Comparison of ENCODE assay signal across 10 cellular contexts in genomic region chr16:67157892-67158635, GRCh38. TPM values are rescaled to one million over a fixed set of nuclear protein-coding genes. Genes with fewer than 3 reads are reported as not detected.
DNase-seq lines count a peak whose midpoint lies in the region; ATAC-seq and TF ChIP-seq lines count a peak whose summit lies in the region.
"Had no signal": no experiment of that assay in that cellular context is flagged by ENCODE, and none has a peak within 500 bp of the region (broad histone marks: within the 10 kb centered on the region; RNA-seq: fewer than 3 reads in every experiment).

No MANE protein-coding gene starts in this region.

- DNase-seq in activated T-cell treated with anti-CD3 and anti-CD28 coated beads, Interleukin-2, amount 50 U/mL, for 24 hours: no peak
- no peak for DNase-seq in activated T-cell treated with anti-CD3 and anti-CD28 coated beads for 4 hours
- no peak for DNase-seq in PC-3
- no peak for DNase-seq in effector memory CD8-positive, alpha-beta T cell
- no peak for DNase-seq in NOMO-1 (lab: John Stamatoyannopoulos, UW; ENCODE audit: unreplicated experiment in 2 of 2)

- H3K9me3 Mint-ChIP-seq in activated T-cell treated with anti-CD3 and anti-CD28 coated beads, Interleukin-2, amount 50 U/mL, for 24 hours: no peaks in the 10 kb centered on the region
- no peaks in the 10 kb centered on the region for H3K9me3 Mint-ChIP-seq in effector memory CD8-positive, alpha-beta T cell
- no peaks in the 10 kb centered on the region for H3K9me3 Mint-ChIP-seq in stimulated activated memory B cell treated with anti-CD40 and anti-IgM and Interleukin-4, amounts not matched to agents 10 μg/mL and 1 μg/mL and 100 μg/mL, for 72 hours

- intact Hi-C loops in PC-3 (cut with micrococcal nuclease): loop anchor here (5.0 kb wide), 1 partner anchor 206 kb away; no protein-coding TSS in a partner anchor

- H3K4me3 Mint-ChIP-seq in activated T-cell treated with anti-CD3 and anti-CD28 coated beads, Interleukin-2, amount 50 U/mL, for 24 hours: peak overlapping the region; percentile 90
- H3K4me3 Mint-ChIP-seq in effector memory CD8-positive, alpha-beta T cell: peak overlapping the region; percentile 79 to 87
- H3K4me3 Mint-ChIP-seq in stimulated activated memory B cell treated with anti-CD40 and anti-IgM and Interleukin-4, amounts not matched to agents 10 μg/mL and 1 μg/mL and 100 μg/mL, for 72 hours: peak overlapping the region; percentile 87

- no peak for TF ChIP-seq CTCF in PC-3 (conservative IDR thresholded peaks at IDR 0.05; ENCODE audit: low read depth, low read length)

- H3K4me1 Mint-ChIP-seq in activated T-cell treated with anti-CD3 and anti-CD28 coated beads, Interleukin-2, amount 50 U/mL, for 24 hours (ENCODE audit: low read depth): peaks cover 66% of the 10 kb centered on the region
- peaks cover 45 to 52% of the 10 kb centered on the region in 2 donors for H3K4me1 Mint-ChIP-seq in effector memory CD8-positive, alpha-beta T cell (ENCODE audit: low read depth in 2 of 2)
- H3K4me1 Mint-ChIP-seq in stimulated activated memory B cell treated with anti-CD40 and anti-IgM and Interleukin-4, amounts not matched to agents 10 μg/mL and 1 μg/mL and 100 μg/mL, for 72 hours: peaks cover 65% of the 10 kb centered on the region

- no peaks in the 10 kb centered on the region for H3K27me3 ChIP-seq in PC-3 (ENCODE audit: low read length)

- no peaks in the 10 kb centered on the region for H3K36me3 ChIP-seq in PC-3 (ENCODE audit: low read depth, low read length)
- H3K36me3 ChIP-seq: cardiac muscle cell had no signal

- no peaks in the 10 kb centered on the region for H3F3A ChIP-seq in PC-3 (ENCODE audit: low read length, unreplicated experiment)

- H3K79me2 ChIP-seq in PC-3 (ENCODE audit: low read length): no peaks in the 10 kb centered on the region

- peaks cover 22% of the 10 kb centered on the region for H3K27me3 Mint-ChIP-seq in activated T-cell treated with anti-CD3 and anti-CD28 coated beads, Interleukin-2, amount 50 U/mL, for 24 hours
- peaks cover 4 to 19% of the 10 kb centered on the region in 2 donors for H3K27me3 Mint-ChIP-seq in effector memory CD8-positive, alpha-beta T cell
- peaks cover 20% of the 10 kb centered on the region for H3K27me3 Mint-ChIP-seq in stimulated activated memory B cell treated with anti-CD40 and anti-IgM and Interleukin-4, amounts not matched to agents 10 μg/mL and 1 μg/mL and 100 μg/mL, for 72 hours

- H3K9me3 ChIP-seq in PC-3 (ENCODE audit: low read length): no peaks in the 10 kb centered on the region

- peaks cover 21% of the 10 kb centered on the region for H3K4me1 ChIP-seq in PC-3 (ENCODE audit: insufficient read depth, low read length)

- no peaks in the 10 kb centered on the region for H4K20me1 ChIP-seq in PC-3 (ENCODE audit: low read length)

- no TSS peak for BruUV-seq in PC-3 (replicated peaks; lab: Mats Ljungman, UMichigan)

- no peak for ATAC-seq in PC-3
- peak; percentile 8 for ATAC-seq in effector memory CD8-positive, alpha-beta T cell (replicated peaks)
- ATAC-seq in stimulated activated memory B cell treated with anti-CD40 and anti-IgM and Interleukin-4, amounts not matched to agents 10 μg/mL and 1 μg/mL and 100 μg/mL, for 72 hours: no peak
- no peak for ATAC-seq in HG03565 (IDR thresholded peaks at IDR 0.05; ENCODE audit: unreplicated experiment)
- ATAC-seq in GM21381 (IDR thresholded peaks at IDR 0.05; ENCODE audit: unreplicated experiment): no peak
- ATAC-seq: left lobe of liver had no signal

- H3K9ac ChIP-seq in PC-3 (ENCODE audit: low read length): no peak overlapping the region

- no peak overlapping the region for H2AFZ ChIP-seq in PC-3 (ENCODE audit: low read length)

- peaks cover 17% of the 10 kb centered on the region for H3K36me3 Mint-ChIP-seq in activated T-cell treated with anti-CD3 and anti-CD28 coated beads, Interleukin-2, amount 50 U/mL, for 24 hours (ENCODE audit: low read depth)
- H3K36me3 Mint-ChIP-seq in effector memory CD8-positive, alpha-beta T cell (ENCODE audit: insufficient read depth): peaks cover 53% of the 10 kb centered on the region
- no peaks in the 10 kb centered on the region for H3K36me3 Mint-ChIP-seq in stimulated activated memory B cell treated with anti-CD40 and anti-IgM and Interleukin-4, amounts not matched to agents 10 μg/mL and 1 μg/mL and 100 μg/mL, for 72 hours

- H3K4me3 ChIP-seq in PC-3 (ENCODE audit: low read length): no peak overlapping the region; the same call in 1 of the 2 replicates

- peak overlapping the region; percentile 98; the same call in 1 of the 2 replicates for H3K4me2 ChIP-seq in PC-3 (ENCODE audit: low read length)

- CTCF ChIA-PET in PC-3 (lab: Charles Lee): interaction anchor here (0.5 kb wide), 1 partner anchor 12 kb away, joined by 3 read pairs; the partner anchor contains the start of gene NOL3

- H3K27ac ChIP-seq in PC-3 (ENCODE audit: low read length): no peak overlapping the region
- H3K27ac ChIP-seq: cardiac muscle cell had no signal

- POLR2A ChIA-PET in PC-3 (lab: Charles Lee; ENCODE audit: unreplicated experiment): no interaction called here

- H3K9me2 ChIP-seq in PC-3 (replicated peaks; ENCODE audit: low read length): no peaks in the 10 kb centered on the region

- H3K27ac Mint-ChIP-seq in activated T-cell treated with anti-CD3 and anti-CD28 coated beads, Interleukin-2, amount 50 U/mL, for 24 hours: peak overlapping the region; percentile 96
- H3K27ac Mint-ChIP-seq in effector memory CD8-positive, alpha-beta T cell: peak overlapping the region; percentile 97 to 98
- peak overlapping the region; percentile 77 for H3K27ac Mint-ChIP-seq in stimulated activated memory B cell treated with anti-CD40 and anti-IgM and Interleukin-4, amounts not matched to agents 10 μg/mL and 1 μg/mL and 100 μg/mL, for 72 hours

RNA-seq across cellular contexts. Expression of gene TRADD, which starts 1.6 kb away (rescaled TPM):
- total RNA-seq in PC-3 (2014; rRNA removed): 19.4 and 26.6 TPM in 2 replicates

RNA-seq across cellular contexts. Expression of gene FBXL8, which starts 1.7 kb away (rescaled TPM):
- 8.7 and 13.1 TPM in 2 replicates for total RNA-seq in PC-3 (2014; rRNA removed)

RNA-seq across cellular contexts. Expression of gene HSF4, which starts 6.5 kb away (rescaled TPM):
- 20.6 and 24.8 TPM in 2 replicates for total RNA-seq in PC-3 (2014; rRNA removed)

RNA-seq across cellular contexts. Expression of gene B3GNT9, which starts 7.3 kb away (rescaled TPM):
- total RNA-seq in PC-3 (2014; rRNA removed): 2.3 and 2.8 TPM in 2 replicates

RNA-seq across cellular contexts. Expression of gene NOL3, which starts 12.3 kb away (rescaled TPM):
- 64.5 and 91.6 TPM in 2 replicates for total RNA-seq in PC-3 (2014; rRNA removed)
